Comparison of ENCODE assay signal across 8 cellular contexts in the genomic region with DNA sequence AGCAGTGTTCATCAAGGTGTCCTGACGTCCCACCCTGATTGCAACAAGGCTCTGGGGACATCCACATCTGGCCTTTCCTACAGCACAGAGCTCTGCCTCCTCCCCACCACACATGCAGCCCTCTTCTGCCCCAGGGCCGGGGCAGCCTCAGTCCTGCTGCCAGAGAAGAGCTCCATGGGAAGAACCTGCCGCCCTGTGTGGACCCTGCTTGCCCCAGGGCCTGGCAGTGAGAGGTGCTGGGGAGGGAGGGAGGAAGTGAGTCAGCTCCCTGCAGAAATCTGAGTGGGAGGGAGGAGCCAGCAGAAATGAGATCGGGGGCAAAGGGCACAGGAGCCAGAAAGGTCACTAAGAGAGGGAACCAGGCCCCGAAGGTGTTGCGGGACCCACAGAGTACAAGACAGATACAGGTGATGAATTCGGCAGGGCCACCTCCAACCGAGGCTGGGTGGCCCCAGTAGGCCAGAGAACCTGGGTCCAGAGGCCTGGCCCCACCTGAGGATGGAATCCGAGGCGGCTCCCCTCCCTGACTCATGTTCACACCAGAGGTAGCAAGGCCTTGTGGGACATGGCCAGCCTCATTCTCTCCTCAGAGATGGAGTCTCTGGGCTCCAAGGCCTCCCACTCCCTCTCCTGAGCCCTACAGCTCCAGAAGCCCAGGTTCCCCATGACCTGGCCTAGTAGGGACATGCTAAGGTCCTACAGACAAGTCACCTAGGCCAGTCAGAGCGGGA. TPM values are rescaled to one million over a fixed set of nuclear protein-coding genes. Genes with fewer than 3 reads are reported as not detected.
DNase-seq lines count a peak whose midpoint lies in the region; ATAC-seq, FAIRE-seq and TF ChIP-seq lines count a peak whose summit lies in the region.

No MANE protein-coding gene starts in this region.

- H3K4me3 Mint-ChIP-seq in activated CD4-positive, alpha-beta memory T cell treated with anti-CD3 and anti-CD28 coated beads for 36 hours: peak overlapping the region; percentile 52
- H3K4me3 Mint-ChIP-seq in endodermal cell: no peak overlapping the region

- H3K9me3 ChIP-seq in KOPT-K1 (ENCODE audit: insufficient read depth, low read length, poor library complexity, severe bottlenecking) (no peaks in the 10 kb centered on the region), endodermal cell (ENCODE audit: control insufficient read depth, low read length) (no peaks in the 10 kb centered on the region), pancreas (no peaks in the 10 kb centered on the region)

- H3K36me3 ChIP-seq in KOPT-K1 (ENCODE audit: insufficient read depth, low read length): no peaks in the 10 kb centered on the region
- no peaks in the 10 kb centered on the region for H3K36me3 ChIP-seq in endodermal cell (ENCODE audit: control insufficient read depth, insufficient read depth, low read length)
- no peaks in the 10 kb centered on the region for H3K36me3 ChIP-seq in pancreas

- H3K36me3 Mint-ChIP-seq in activated CD4-positive, alpha-beta memory T cell treated with anti-CD3 and anti-CD28 coated beads for 36 hours: no peaks in the 10 kb centered on the region
- H3K36me3 Mint-ChIP-seq in endodermal cell (ENCODE audit: low read depth): no peaks in the 10 kb centered on the region

- CTCF ChIA-PET in activated CD4-positive, alpha-beta memory T cell treated with anti-CD3 and anti-CD28 coated beads for 36 hours (lab: Charles Lee): interaction anchor here (0.9 to 4.0 kb wide), 11 partner anchors 10 to 214 kb away, joined by 3 to 23 read pairs (median 5); a partner anchor contains a TSS

- no peak for TF ChIP-seq CTCF in endodermal cell (conservative IDR thresholded peaks at IDR 0.05)
- no peak for TF ChIP-seq CTCF in pancreas (IDR thresholded peaks at IDR 0.05)

- 86 to 89% methylated on average over 7 to 11 of the region's 11 CpGs for WGBS in endodermal cell (ENCODE audit: insufficient coverage in 1 of 2, insufficient read length in 1 of 2), 2 experiments
- WGBS in pancreas, 2 donors: 33 to 36% methylated on average over 10 to 11 of the region's 11 CpGs

- intact Hi-C loops in activated CD4-positive, alpha-beta memory T cell treated with anti-CD3 and anti-CD28 coated beads for 36 hours (cut with micrococcal nuclease): no loop called here
- intact Hi-C loops in pancreas (cut with DNase I): no loop called here

- ATAC-seq in pancreas (peak; percentile 68 to 83 (median 71)), HG03196 (IDR thresholded peaks at IDR 0.05; ENCODE audit: unreplicated experiment) (no peak)

- peak overlapping the region; percentile 79 for H3K27ac Mint-ChIP-seq in activated CD4-positive, alpha-beta memory T cell treated with anti-CD3 and anti-CD28 coated beads for 36 hours
- H3K27ac Mint-ChIP-seq in endodermal cell: peak overlapping the region; percentile 95

- H3K27me3 ChIP-seq in endodermal cell (ENCODE audit: control insufficient read depth, insufficient read depth, low read length, poor library complexity, severe bottlenecking) (no peaks in the 10 kb centered on the region), pancreas (no peaks in the 10 kb centered on the region)

- H3K27me3 Mint-ChIP-seq in activated CD4-positive, alpha-beta memory T cell treated with anti-CD3 and anti-CD28 coated beads for 36 hours: no peaks in the 10 kb centered on the region
- no peaks in the 10 kb centered on the region for H3K27me3 Mint-ChIP-seq in endodermal cell (ENCODE audit: insufficient read depth)

- H3K4me1 ChIP-seq in endodermal cell (ENCODE audit: control insufficient read depth, insufficient read depth, low read length) (peaks cover 11% of the 10 kb centered on the region), pancreas (peaks cover 52 to 64% (median 55%) of the 10 kb centered on the region in 3 donors)

- DNase-seq in A172 (ENCODE audit: low spot score) (peak; percentile 85), endodermal cell (peak; percentile 81), pancreas (peak in 4 of 6 donors; percentile 55 to 65 (median 65)), NCI-H446 (lab: John Stamatoyannopoulos, UW) (no peak), NCI-H1092 (lab: John Stamatoyannopoulos, UW) (no peak)
- peak; percentile 84 for DNase-seq in activated CD4-positive, alpha-beta memory T cell treated with anti-CD3 and anti-CD28 coated beads for 36 hours

- H3K9ac ChIP-seq in endodermal cell (ENCODE audit: extremely low read depth, low read length, poor library complexity, severe bottlenecking): peak overlapping the region; percentile 8

- H3K9me3 Mint-ChIP-seq in activated CD4-positive, alpha-beta memory T cell treated with anti-CD3 and anti-CD28 coated beads for 36 hours: no peaks in the 10 kb centered on the region
- H3K9me3 Mint-ChIP-seq in endodermal cell: no peaks in the 10 kb centered on the region

- H3K27ac ChIP-seq in KOPT-K1 (ENCODE audit: low read depth, low read length, poor library complexity, severe bottlenecking) (peak overlapping the region; percentile 57), endodermal cell (ENCODE audit: low read depth, low read length) (peak overlapping the region; percentile 39), pancreas (peak overlapping the region; percentile 20 to 71 (median 42))

- POLR2A ChIA-PET in activated CD4-positive, alpha-beta memory T cell treated with anti-CD3 and anti-CD28 coated beads for 36 hours (lab: Charles Lee): interaction anchor here (0.5 to 1.4 kb wide), 7 partner anchors 10 to 569 kb away, joined by 3 to 7 read pairs (median 4); a partner anchor contains a TSS

- no peak for FAIRE-seq in pancreas (lab: Jason Lieb, UNC)

- peaks cover 32% of the 10 kb centered on the region for H3K4me1 Mint-ChIP-seq in activated CD4-positive, alpha-beta memory T cell treated with anti-CD3 and anti-CD28 coated beads for 36 hours (ENCODE audit: low read depth)
- H3K4me1 Mint-ChIP-seq in endodermal cell: peaks cover 28% of the 10 kb centered on the region

- H3K4me3 ChIP-seq in endodermal cell (ENCODE audit: low read length) (no peak overlapping the region), pancreas (no peak overlapping the region)

RNA-seq across cellular contexts. Expression of a gene that starts 24.8 kb away (rescaled TPM):
- total RNA-seq in A172 (2014; rRNA removed; shearing (Covaris generic)): 35.8 and 43.9 TPM in 2 replicates
- 10 to 100 TPM; 46.3 to 47.1 TPM for total RNA-seq in activated CD4-positive, alpha-beta memory T cell treated with anti-CD3 and anti-CD28 coated beads for 36 hours
- total RNA-seq in endodermal cell: 10 to 100 TPM; 43.8 to 56.7 TPM
- 30.0 TPM for polyA plus RNA-seq in endodermal cell (2013, experiment 1 of 2)
- polyA plus RNA-seq in endodermal cell (2013, experiment 2 of 2): 37.8 TPM
- total RNA-seq in pancreas: 10 to 100 TPM; 21.3 to 47.0 (median 28.9) TPM
- polyA plus RNA-seq in pancreas: 10 to 100 TPM; 48.2 to 85.3 TPM

Comparison
In these comparisons a context has a peak if more than half of its experiments do, and no peak if none do; other contexts are left out.
1. DNase-seq: peak in A172 (single experiment), activated CD4-positive, alpha-beta memory T cell treated with anti-CD3 and anti-CD28 coated beads for 36 hours (single experiment), endodermal cell (single experiment) and pancreas (4 of 6); none in NCI-H446 (0 of 2) and NCI-H1092 (single experiment).
2. Peak in every context shown above with its lines, with median percentiles within 50 percentile points of each other: H3K27ac ChIP-seq.